Comparison of ENCODE assay signal across 9 cellular contexts in genomic region chr14:91745329-91745728, GRCh38.
"Had no signal": no experiment of that assay in that cellular context is flagged by ENCODE, and none has a peak within 500 bp of the region (broad histone marks: within the 10 kb centered on the region; RNA-seq: fewer than 3 reads in every experiment).

No MANE protein-coding gene starts in this region.

- H3K27ac ChIP-seq: testis had no signal

- DNase-seq: activated CD4-positive, alpha-beta memory T cell treated with anti-CD3 and anti-CD28 coated beads, Interleukin-2, amount 10 ng/mL, durations not matched to agents 7 days and 5 days; activated naive CD8-positive, alpha-beta T cell treated with anti-CD3 and anti-CD28 coated beads, Interleukin-2, amount 10 ng/mL, durations not matched to agents 7 days and 5 days; activated T-cell treated with anti-CD3 and anti-CD28 coated beads, Interleukin-2, amount 50 U/mL, for 48 hours; aorta; kidney; left ventricle myocardium superior; stimulated activated CD4-positive, alpha-beta T cell treated with anti-CD3 and anti-CD28 coated beads, Interleukin-4, amount 100 ng/mL, for 1 hour; T1000; testis had no signal

- H3K4me1 ChIP-seq: testis had no signal

- ATAC-seq: left ventricle myocardium superior had no signal

- H3K4me3 ChIP-seq: testis had no signal

- H3K9me3 ChIP-seq: testis had no signal

- H3K27me3 ChIP-seq: testis had no signal
